16 cellular contexts compared by ENCODE assay signal in genomic region chr19:4361152-4362037, GRCh38. TPM values are rescaled to one million over a fixed set of nuclear protein-coding genes. Genes with fewer than 3 reads are reported as not detected.
DNase-seq lines count a peak whose midpoint lies in the region; ATAC-seq and TF ChIP-seq lines count a peak whose summit lies in the region.
"Had no signal": no experiment of that assay in that cellular context is flagged by ENCODE, and none has a peak within 500 bp of the region (broad histone marks: within the 10 kb centered on the region; RNA-seq: fewer than 3 reads in every experiment).

No MANE protein-coding gene starts in this region.

- DNase-seq in amygdala (lab: John Stamatoyannopoulos, UW) = no peak
- no peak for DNase-seq in mesothelial cell of epicardium (ENCODE audit: low spot score in 2 of 2, unreplicated experiment in 2 of 2)
- no peak for DNase-seq in NCI-H187 treated with DMSO at 0.1 percent for 48 hours (lab: John Stamatoyannopoulos, UW)
- DNase-seq: activated CD4-positive, alpha-beta T cell treated with anti-CD3 and anti-CD28 coated beads, Interleukin-2, amount 10 ng/mL, durations not matched to agents 7 days and 5 days; activated naive CD8-positive, alpha-beta T cell treated with anti-CD3 and anti-CD28 coated beads for 36 hours; activated T-cell treated with anti-CD3 and anti-CD28 coated beads, Interleukin-2, amount 50 U/mL, for 24 hours; heart left ventricle; left cardiac atrium; NCI-H226; T-helper 9 cell had no signal

- H3K4me1 Mint-ChIP-seq in dendritic cell treated with granulocyte-macrophage colony-stimulating factor and Interleukin-4, amounts not matched to agents 40 ng/mL and 50 ng/mL, for 4 days (ENCODE audit: low read depth) = peaks cover 18% of the 10 kb centered on the region
- H3K4me1 Mint-ChIP-seq in nephron (peaks cover 8% of the 10 kb centered on the region), mesothelial cell of epicardium (no peaks in the 10 kb centered on the region)
- H3K4me1 Mint-ChIP-seq: activated naive CD8-positive, alpha-beta T cell treated with anti-CD3 and anti-CD28 coated beads for 36 hours; central memory CD8-positive, alpha-beta T cell had no signal

- H3K27me3 Mint-ChIP-seq in dendritic cell treated with granulocyte-macrophage colony-stimulating factor and Interleukin-4, amounts not matched to agents 40 ng/mL and 50 ng/mL, for 4 days = no peaks in the 10 kb centered on the region
- H3K27me3 Mint-ChIP-seq in nephron (ENCODE audit: low read depth) (no peaks in the 10 kb centered on the region), mesothelial cell of epicardium (ENCODE audit: low read depth) (no peaks in the 10 kb centered on the region)
- H3K27me3 Mint-ChIP-seq: activated CD4-positive, alpha-beta T cell treated with anti-CD3 and anti-CD28 coated beads, Interleukin-2, amount 10 ng/mL, durations not matched to agents 7 days and 5 days; activated naive CD8-positive, alpha-beta T cell treated with anti-CD3 and anti-CD28 coated beads for 36 hours; activated T-cell treated with anti-CD3 and anti-CD28 coated beads, Interleukin-2, amount 50 U/mL, for 24 hours; central memory CD8-positive, alpha-beta T cell had no signal

- H3K9me3 ChIP-seq in HUES48 (ENCODE audit: control insufficient read depth, insufficient read depth, low read length) = no peaks in the 10 kb centered on the region
- H3K9me3 ChIP-seq: heart left ventricle had no signal

- no peak for ATAC-seq in GM19035 (IDR thresholded peaks at IDR 0.05; ENCODE audit: unreplicated experiment)
- ATAC-seq: heart left ventricle, left cardiac atrium had no signal

- intact Hi-C loops in dendritic cell treated with granulocyte-macrophage colony-stimulating factor and Interleukin-4, amounts not matched to agents 40 ng/mL and 50 ng/mL, for 4 days (cut with micrococcal nuclease) = no loop called here

- H3K27ac ChIP-seq in 22Rv1 = peak overlapping the region; percentile 32; the same call in 1 of the 2 replicates
- peak overlapping the region; percentile 64 for H3K27ac ChIP-seq in HUES48 (ENCODE audit: low read depth, low read length)
- H3K27ac ChIP-seq: heart left ventricle had no signal

- H3K4me1 ChIP-seq in HUES48 (ENCODE audit: control insufficient read depth, insufficient read depth, low read length) = 0 out of 2 replicates have a peak, but pooled peaks cover 2% of the 10 kb centered on the region
- H3K4me1 ChIP-seq: heart left ventricle had no signal

- H3K9ac ChIP-seq in HUES48 (ENCODE audit: low read depth, low read length) = no peak overlapping the region

- peak overlapping the region; percentile 41 for H3K27ac Mint-ChIP-seq in dendritic cell treated with granulocyte-macrophage colony-stimulating factor and Interleukin-4, amounts not matched to agents 40 ng/mL and 50 ng/mL, for 4 days
- H3K27ac Mint-ChIP-seq in nephron = peak overlapping the region in 2 of 3 experiments; percentile 63 to 81
- no peak overlapping the region for H3K27ac Mint-ChIP-seq in mesothelial cell of epicardium
- H3K27ac Mint-ChIP-seq: activated CD4-positive, alpha-beta T cell treated with anti-CD3 and anti-CD28 coated beads, Interleukin-2, amount 10 ng/mL, durations not matched to agents 7 days and 5 days had no signal

- peaks cover 70% of the 10 kb centered on the region for H3K36me3 ChIP-seq in HUES48 (ENCODE audit: control insufficient read depth, insufficient read depth, low read length)

- no peak overlapping the region for H3K4me3 Mint-ChIP-seq in dendritic cell treated with granulocyte-macrophage colony-stimulating factor and Interleukin-4, amounts not matched to agents 40 ng/mL and 50 ng/mL, for 4 days
- H3K4me3 Mint-ChIP-seq in nephron = no peak overlapping the region
- H3K4me3 Mint-ChIP-seq in mesothelial cell of epicardium = no peak overlapping the region
- H3K4me3 Mint-ChIP-seq: activated CD4-positive, alpha-beta T cell treated with anti-CD3 and anti-CD28 coated beads, Interleukin-2, amount 10 ng/mL, durations not matched to agents 7 days and 5 days; activated naive CD8-positive, alpha-beta T cell treated with anti-CD3 and anti-CD28 coated beads for 36 hours; activated T-cell treated with anti-CD3 and anti-CD28 coated beads, Interleukin-2, amount 50 U/mL, for 24 hours; central memory CD8-positive, alpha-beta T cell had no signal

- H3K36me3 Mint-ChIP-seq in dendritic cell treated with granulocyte-macrophage colony-stimulating factor and Interleukin-4, amounts not matched to agents 40 ng/mL and 50 ng/mL, for 4 days (ENCODE audit: low read depth) = peaks cover 100% of the 10 kb centered on the region
- H3K36me3 Mint-ChIP-seq in nephron (ENCODE audit: low read depth) (peaks cover 13% of the 10 kb centered on the region), mesothelial cell of epicardium (peaks cover 7% of the 10 kb centered on the region)
- H3K36me3 Mint-ChIP-seq: activated naive CD8-positive, alpha-beta T cell treated with anti-CD3 and anti-CD28 coated beads for 36 hours had no signal

- H3K27me3 ChIP-seq in HUES48 (ENCODE audit: control insufficient read depth, insufficient read depth, low read length) = no peaks in the 10 kb centered on the region
- H3K27me3 ChIP-seq: heart left ventricle had no signal

- no peak overlapping the region for H3K4me3 ChIP-seq in HUES48 (ENCODE audit: low read depth, low read length)
- H3K4me3 ChIP-seq: heart left ventricle had no signal

- TF ChIP-seq CTCF in 22Rv1 (IDR thresholded peaks at IDR 0.05) = no peak
- TF ChIP-seq CTCF in nephron (IDR thresholded peaks at IDR 0.05; ENCODE audit: unreplicated experiment in 3 of 3) = no peak
- no peak for TF ChIP-seq CTCF in mesothelial cell of epicardium (IDR thresholded peaks at IDR 0.05; ENCODE audit: unreplicated experiment)

- H3K9me3 Mint-ChIP-seq in dendritic cell treated with granulocyte-macrophage colony-stimulating factor and Interleukin-4, amounts not matched to agents 40 ng/mL and 50 ng/mL, for 4 days = no peaks in the 10 kb centered on the region
- H3K9me3 Mint-ChIP-seq in nephron = no peaks in the 10 kb centered on the region
- no peaks in the 10 kb centered on the region for H3K9me3 Mint-ChIP-seq in mesothelial cell of epicardium
- H3K9me3 Mint-ChIP-seq: activated CD4-positive, alpha-beta T cell treated with anti-CD3 and anti-CD28 coated beads, Interleukin-2, amount 10 ng/mL, durations not matched to agents 7 days and 5 days; activated naive CD8-positive, alpha-beta T cell treated with anti-CD3 and anti-CD28 coated beads for 36 hours; activated T-cell treated with anti-CD3 and anti-CD28 coated beads, Interleukin-2, amount 50 U/mL, for 24 hours; central memory CD8-positive, alpha-beta T cell had no signal

RNA-seq across cellular contexts. Expression of gene MPND, which starts 18.0 kb away (rescaled TPM):
- 34.6 to 42.4 TPM (median 42.2 TPM) in 3 replicates for total RNA-seq in mesothelial cell of epicardium

RNA-seq across cellular contexts. Expression of gene STAP2, which starts 22.8 kb away (rescaled TPM):
- 74.0 to 79.4 TPM (median 75.3 TPM) in 3 replicates for total RNA-seq in mesothelial cell of epicardium

RNA-seq across cellular contexts. Expression of gene SH3GL1, which starts 39.0 kb away (rescaled TPM):
- total RNA-seq in mesothelial cell of epicardium = 89.9 to 91.7 TPM (median 90.1 TPM) in 3 replicates

RNA-seq across cellular contexts. Expression of gene CHAF1A, which starts 41.0 kb away (rescaled TPM):
- 30.9 to 35.1 TPM (median 33.1 TPM) in 3 replicates for total RNA-seq in mesothelial cell of epicardium

RNA-seq across cellular contexts. Expression of gene FSD1, which starts 57.0 kb away (rescaled TPM):
- total RNA-seq in mesothelial cell of epicardium = 16.4 to 17.7 TPM (median 17.1 TPM) in 3 replicates
- total RNA-seq: left cardiac atrium had no signal
